In the genomic region with DNA sequence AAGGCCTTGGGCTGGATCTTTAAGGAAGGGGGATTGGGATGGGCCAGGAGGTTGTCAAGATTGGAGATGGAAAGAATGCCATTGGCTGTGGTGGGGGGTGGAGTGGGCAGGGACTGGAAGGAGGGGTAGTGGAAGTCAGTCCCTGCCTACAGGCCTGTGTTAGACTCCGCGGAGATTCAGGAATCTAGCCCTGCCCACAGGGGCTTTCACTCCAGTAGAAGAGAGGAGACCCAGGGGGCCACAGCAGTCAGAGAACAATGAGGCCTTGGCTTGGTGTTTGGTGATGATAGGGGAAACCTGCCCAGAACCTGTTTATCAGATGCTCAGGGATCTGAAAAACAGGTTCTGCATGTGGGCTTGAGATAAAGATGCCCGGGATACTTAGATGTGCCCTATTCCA, we compare ENCODE assay signal across 22 cellular contexts. TPM values are rescaled to one million over a fixed set of nuclear protein-coding genes. Genes with fewer than 3 reads are reported as not detected.
A peak's percentile ranks its signal among the peaks of the same experiment; 100 is the strongest.
DNase-seq lines count a peak whose midpoint lies in the region; ATAC-seq, FAIRE-seq and TF ChIP-seq lines count a peak whose summit lies in the region.
"Had no signal": no experiment of that assay in that cellular context is flagged by ENCODE, and none has a peak within 500 bp of the region (broad histone marks: within the 10 kb centered on the region; RNA-seq: fewer than 3 reads in every experiment).

No MANE protein-coding gene starts in this region.

- no peak overlapping the region for H2BK120ac ChIP-seq in mesendoderm (ENCODE audit: low read depth, low read length)

- H2BK15ac ChIP-seq in mesendoderm (replicated peaks; ENCODE audit: low read depth), result no peak overlapping the region

- H3K27ac Mint-ChIP-seq in stimulated activated effector memory CD8-positive, alpha-beta T cell treated with anti-CD3 and anti-CD28 coated beads, Interleukin-12 subunit alpha, Interleukin-12 subunit beta, amount 100 ng/mL, for 72 hours, result no peak overlapping the region
- H3K27ac Mint-ChIP-seq: B cell had no signal

- no peak overlapping the region for H2BK5ac ChIP-seq in mesendoderm (ENCODE audit: low read length)

- H3K9ac ChIP-seq in K562 (ENCODE audit: insufficient read depth in 1 of 2, low read depth in 2 of 2, low read length in 2 of 2), result no peak overlapping the region
- H3K9ac ChIP-seq in mesendoderm (ENCODE audit: low read length), result no peak overlapping the region
- H3K9ac ChIP-seq: SK-N-SH had no signal

- H3K18ac ChIP-seq in mesendoderm (ENCODE audit: low read length), result no peak overlapping the region

- in situ Hi-C loops in K562 (cut with MboI), result no loop called here

- DNase-seq in NCI-H510A treated with DMSO at 0.1 percent for 48 hours (lab: John Stamatoyannopoulos, UW) (peak; percentile 15), NCI-H510A (lab: John Stamatoyannopoulos, UW) (no peak), K562 (ENCODE audit: extremely low read depth in 1 of 4, low spot score in 3 of 4) (no peak), mesendoderm (peak; percentile 53), adrenal gland (no peak), KG1 (lab: John Stamatoyannopoulos, UW) (no peak)
- DNase-seq in stimulated activated effector memory CD8-positive, alpha-beta T cell treated with anti-CD3 and anti-CD28 coated beads, Interleukin-12 subunit alpha, Interleukin-12 subunit beta, amount 100 ng/mL, for 72 hours (ENCODE audit: low spot score in 2 of 2), result no peak
- DNase-seq: CD4-positive, CD25-positive, alpha-beta regulatory T cell; COR-L47; GF-D8; Kasumi-1; MM.1S; NCI-H2029 treated with DMSO at 0.1 percent for 48 hours; NCI-H524 treated with DMSO at 0.1 percent for 48 hours; PC-3; RPMI8226; SHP77 treated with DMSO at 0.1 percent for 48 hours; SK-N-SH had no signal

- no peak for FAIRE-seq in K562 (lab: Jason Lieb, UNC)
- FAIRE-seq: GM19239 had no signal

- TF ChIP-seq POLR2A in K562 (conservative IDR thresholded peaks at IDR 0.05), result no peak
- no peak for TF ChIP-seq POLR2A in adrenal gland (IDR thresholded peaks at IDR 0.05)

- peaks cover 22% of the 10 kb centered on the region for H4K20me1 ChIP-seq in K562 (replicated peaks; ENCODE audit: control insufficient read depth, insufficient read depth, low read length)

- H3K27ac ChIP-seq in K562 (ENCODE audit: extremely low read depth, low read depth, low read length), result no peak overlapping the region
- no peak overlapping the region for H3K27ac ChIP-seq in mesendoderm (ENCODE audit: low read depth, low read length)
- no peak overlapping the region for H3K27ac ChIP-seq in adrenal gland
- H3K27ac ChIP-seq: HL-60 had no signal

- no peak overlapping the region for H3K4me3 Mint-ChIP-seq in stimulated activated effector memory CD8-positive, alpha-beta T cell treated with anti-CD3 and anti-CD28 coated beads, Interleukin-12 subunit alpha, Interleukin-12 subunit beta, amount 100 ng/mL, for 72 hours
- H3K4me3 Mint-ChIP-seq: B cell; CD4-positive, CD25-positive, alpha-beta regulatory T cell had no signal

- intact Hi-C loops in K562 (cut with micrococcal nuclease), result no loop called here
- intact Hi-C loops in adrenal gland (cut with DNase I), result no loop called here

- H3K4me2 ChIP-seq in K562 (ENCODE audit: insufficient read depth, low read length), result no peak overlapping the region
- no peak overlapping the region for H3K4me2 ChIP-seq in mesendoderm (ENCODE audit: low read length)
- H3K4me2 ChIP-seq: SK-N-SH had no signal

- H2AFZ ChIP-seq in K562 (ENCODE audit: low read depth, low read length), result no peak overlapping the region

- TF ChIP-seq RAD21 in K562 (CRISPR knock-in tag; conservative IDR thresholded peaks at IDR 0.05 in 1 of 2, IDR thresholded peaks at IDR 0.05 in 1 of 2), result no peak

- CTCF ChIA-PET in K562 (lab: Yijun Ruan, JAX; ENCODE audit: low intra/inter-chr PET ratio), result no interaction called here

- no TSS peak for BruUV-seq in K562 (replicated peaks; lab: Mats Ljungman, UMichigan)

- H3K79me1 ChIP-seq in mesendoderm (ENCODE audit: low read length), result no peaks in the 10 kb centered on the region

- no peaks in the 10 kb centered on the region for H3K9me3 Mint-ChIP-seq in stimulated activated effector memory CD8-positive, alpha-beta T cell treated with anti-CD3 and anti-CD28 coated beads, Interleukin-12 subunit alpha, Interleukin-12 subunit beta, amount 100 ng/mL, for 72 hours

- no peak overlapping the region for H4K5ac ChIP-seq in mesendoderm (ENCODE audit: low read length)

- no peak for TF ChIP-seq EP300 in K562 (IDR thresholded peaks at IDR 0.05; ENCODE audit: low read length)

- POLR2A ChIA-PET in K562 (lab: Yijun Ruan, JAX), result no interaction called here

- H3K4me3 ChIP-seq in K562 (no peak overlapping the region), mesendoderm (ENCODE audit: low read length) (no peak overlapping the region), adrenal gland (no peak overlapping the region)

- H2AK5ac ChIP-seq in mesendoderm (ENCODE audit: low read length), result no peak overlapping the region

- no peak overlapping the region for H3K4ac ChIP-seq in mesendoderm (ENCODE audit: low read depth, low read length)

- ATAC-seq in K562 (no peak), GM19463 (IDR thresholded peaks at IDR 0.05; ENCODE audit: unreplicated experiment) (no peak)
- ATAC-seq in stimulated activated effector memory CD8-positive, alpha-beta T cell treated with anti-CD3 and anti-CD28 coated beads, Interleukin-12 subunit alpha, Interleukin-12 subunit beta, amount 100 ng/mL, for 72 hours, result no peak
- ATAC-seq: PC-3 had no signal

- no peak overlapping the region for H4K8ac ChIP-seq in mesendoderm (ENCODE audit: low read depth, low read length)

- no peaks in the 10 kb centered on the region for H3K27me3 ChIP-seq in K562 (ENCODE audit: control insufficient read depth in 2 of 2, insufficient read depth in 2 of 2, low read length in 2 of 2)
- H3K27me3 ChIP-seq in mesendoderm (ENCODE audit: insufficient read depth, low read length, poor library complexity), result no peaks in the 10 kb centered on the region
- no peaks in the 10 kb centered on the region for H3K27me3 ChIP-seq in adrenal gland

- no peak for TF ChIP-seq CTCF in K562 (IDR thresholded peaks at IDR 0.05 in 2 of 3, conservative IDR thresholded peaks at IDR 0.05 in 1 of 3; ENCODE audit: insufficient read depth in 2 of 3, low read depth in 1 of 3, low read length in 3 of 3)
- TF ChIP-seq CTCF in adrenal gland (IDR thresholded peaks at IDR 0.05), result no peak

- no peak overlapping the region for H3K56ac ChIP-seq in mesendoderm (ENCODE audit: low read length)

- H3K36me3 Mint-ChIP-seq in stimulated activated effector memory CD8-positive, alpha-beta T cell treated with anti-CD3 and anti-CD28 coated beads, Interleukin-12 subunit alpha, Interleukin-12 subunit beta, amount 100 ng/mL, for 72 hours, result no peaks in the 10 kb centered on the region
- H3K36me3 Mint-ChIP-seq: CD4-positive, CD25-positive, alpha-beta regulatory T cell had no signal

- H3K9me3 ChIP-seq in K562 (replicated peaks; ENCODE audit: control insufficient read depth, insufficient read depth, low read depth, low read length) (no peaks in the 10 kb centered on the region), adrenal gland (replicated peaks in 1 of 3) (no peaks in the 10 kb centered on the region)
- H3K9me3 ChIP-seq: SK-N-SH had no signal

- peaks cover 18% of the 10 kb centered on the region for H3K79me2 ChIP-seq in K562 (ENCODE audit: control insufficient read depth, insufficient read depth, low read length)
- H3K79me2 ChIP-seq in mesendoderm (ENCODE audit: control insufficient read depth, insufficient read depth, low read length), result no peaks in the 10 kb centered on the region

- H3K4me1 ChIP-seq in K562 (replicated peaks in 1 of 2; ENCODE audit: control insufficient read depth in 2 of 2, insufficient read depth in 2 of 2, low read length in 2 of 2) (peaks cover 3 to 6% of the 10 kb centered on the region in 2 experiments; a peak in 4 of 5 replicates), mesendoderm (ENCODE audit: control insufficient read depth, low read depth, low read length) (no peaks in the 10 kb centered on the region), adrenal gland (replicated peaks in 1 of 2) (peaks cover 0 to 4% of the 10 kb centered on the region in 2 donors)

- H3K4me1 Mint-ChIP-seq in stimulated activated effector memory CD8-positive, alpha-beta T cell treated with anti-CD3 and anti-CD28 coated beads, Interleukin-12 subunit alpha, Interleukin-12 subunit beta, amount 100 ng/mL, for 72 hours, result no peaks in the 10 kb centered on the region
- H3K4me1 Mint-ChIP-seq: CD4-positive, CD25-positive, alpha-beta regulatory T cell had no signal

- WGBS in K562 (ENCODE audit: insufficient coverage, low coverage, missing lambda C conversion rate), result 80% methylated on average over 3 of the region's 3 CpGs
- WGBS in mesendoderm (ENCODE audit: extremely low coverage, insufficient coverage, low lambda C conversion rate), result no CpG with 5 or more reads among the region's 3 CpGs
- WGBS in adrenal gland, 4 donors, result 91 to 97% (median 94%) methylated on average over 3 of the region's 3 CpGs

- no peak overlapping the region for H3K23ac ChIP-seq in mesendoderm (ENCODE audit: low read length)

- H3K9me1 ChIP-seq in K562 (ENCODE audit: control insufficient read depth, insufficient read depth, low read length), result peaks cover 2% of the 10 kb centered on the region

- H3K36me3 ChIP-seq in K562 (ENCODE audit: control insufficient read depth, insufficient read depth, low read length) (peaks cover 16% of the 10 kb centered on the region; the same call in 2 of the 3 replicates), mesendoderm (ENCODE audit: control insufficient read depth, insufficient read depth, low read length) (no peaks in the 10 kb centered on the region), adrenal gland (replicated peaks in 1 of 2) (no peaks in the 10 kb centered on the region)

RNA-seq across cellular contexts. Expression of a gene that starts 6.1 kb away (rescaled TPM):
- 18.0 and 37.0 TPM in 2 replicates for total RNA-seq in K562 (2011; cell fraction: chromatin; rRNA removed; ENCODE audit: low replicate concordance)
- total RNA-seq in K562 (2011; cell fraction: nucleolus; rRNA removed), result 43.3 and 45.4 TPM in 2 replicates
- 33.7 and 37.0 TPM in 2 replicates for total RNA-seq in K562 (2011; cell fraction: nucleoplasm; rRNA removed)
- 15.6 and 23.7 TPM in 2 replicates for total RNA-seq in K562 (2014; rRNA removed)
- total RNA-seq in K562 (2014; rRNA removed; fragmentation: Illumina TruSeq; extraction: Trizol), result 8.2 and 9.0 TPM in 2 replicates
- total RNA-seq in K562 (2015; rRNA removed; fragmentation: Illumina TruSeq; extraction: Trizol), result 8.5 and 8.6 TPM in 2 replicates
- total RNA-seq in K562 (2021), result 29.8 and 31.6 TPM in 2 replicates
- 7.7 and 11.7 TPM in 2 replicates for polyA plus RNA-seq in K562 (2011; rRNA removed)
- polyA plus RNA-seq in K562 (2011; cell fraction: cytosol; rRNA removed), result 7.0 and 19.8 TPM in 2 replicates
- polyA plus RNA-seq in K562 (2011; cell fraction: nucleus; rRNA removed), result 14.1 and 32.9 TPM in 2 replicates
- polyA plus RNA-seq in K562 (2012), result 14.0 and 22.8 TPM in 2 replicates
- polyA plus RNA-seq in K562 (2014; fragmentation: Illumina TruSeq; extraction: Trizol), result 18.2 and 22.3 TPM in 2 replicates
- 1 to 10 TPM; 1.8 to 3.0 TPM for polyA plus RNA-seq in K562 (2014; fragmentation: Nextera tagmentation; extraction: Ambion mirVana)
- 12.7 and 12.8 TPM in 2 replicates for polyA plus RNA-seq in K562 (2014; rRNA removed)
- polyA minus RNA-seq in K562 (2011; rRNA and poly(A)+ RNA removed), result 8.4 and 10.0 TPM in 2 replicates
- 13.9 and 18.9 TPM in 2 replicates for polyA minus RNA-seq in K562 (2011; cell fraction: cytosol; rRNA and poly(A)+ RNA removed)
- 8.2 and 11.4 TPM in 2 replicates for polyA minus RNA-seq in K562 (2011; cell fraction: nucleus; rRNA and poly(A)+ RNA removed)
- polyA plus RNA-seq in mesendoderm (2013, experiment 1 of 2), result 13.7 TPM
- 12.8 TPM for polyA plus RNA-seq in mesendoderm (2013, experiment 2 of 2)
- 10 to 100 TPM in 5 of 8 donors, 1 to 10 TPM in 3; 1.3 to 48.2 (median 15.7) TPM for total RNA-seq in adrenal gland
- polyA plus RNA-seq in adrenal gland, result 1 to 10 TPM; 4.1 to 5.1 (median 4.3) TPM
- total RNA-seq: CD4-positive, CD25-positive, alpha-beta regulatory T cell had no signal
- polyA plus RNA-seq: CD4-positive, CD25-positive, alpha-beta regulatory T cell had no signal

Comparison
In these comparisons a context has a peak if more than half of its experiments do, and no peak if none do; other contexts are left out.
1. DNase-seq: peak in NCI-H510A treated with DMSO at 0.1 percent for 48 hours (single experiment) and mesendoderm (single experiment); none in NCI-H510A (single experiment), K562 (0 of 4), adrenal gland (0 of 7), KG1 (single experiment) and stimulated activated effector memory CD8-positive, alpha-beta T cell treated with anti-CD3 and anti-CD28 coated beads, Interleukin-12 subunit alpha, Interleukin-12 subunit beta, amount 100 ng/mL, for 72 hours (0 of 2).